In genomic region chr1:219445864-219446263, GRCh38 we compare ENCODE assay signal across 17 cellular contexts.
A peak's percentile ranks its signal among the peaks of the same experiment; 100 is the strongest.
DNase-seq lines count a peak whose midpoint lies in the region; ATAC-seq, FAIRE-seq and TF ChIP-seq lines count a peak whose summit lies in the region.
"Had no signal": no experiment of that assay in that cellular context is flagged by ENCODE, and none has a peak within 500 bp of the region (broad histone marks: within the 10 kb centered on the region; RNA-seq: fewer than 3 reads in every experiment).

No MANE protein-coding gene starts in this region.

- H3K9me3 Mint-ChIP-seq in GM23338: no peaks in the 10 kb centered on the region
- no peaks in the 10 kb centered on the region for H3K9me3 Mint-ChIP-seq in WTC11
- H3K9me3 Mint-ChIP-seq: CD4-positive, alpha-beta T cell; H9 had no signal

- H4K20me1 ChIP-seq in GM23338 (replicated peaks; ENCODE audit: insufficient read depth): no peaks in the 10 kb centered on the region
- H4K20me1 ChIP-seq in osteoblast (ENCODE audit: insufficient read depth, low read length): no peaks in the 10 kb centered on the region

- H3K4me2 ChIP-seq in GM23338: no peak overlapping the region
- H3K4me2 ChIP-seq in osteoblast (ENCODE audit: insufficient read depth, low read length): no peak overlapping the region

- ATAC-seq in GM23338 (no peak), WTC11 (no peak), HG03460 (IDR thresholded peaks at IDR 0.05; ENCODE audit: unreplicated experiment) (no peak), GM21619 (IDR thresholded peaks at IDR 0.05; ENCODE audit: unreplicated experiment) (no peak)

- H3K27ac Mint-ChIP-seq in GM23338 (no peak overlapping the region), WTC11 (peak overlapping the region; percentile 85; the same call in 1 of the 2 replicates)
- H3K27ac Mint-ChIP-seq: B cell; CD4-positive, alpha-beta T cell; H9 had no signal

- H3K9me3 ChIP-seq in osteoblast (ENCODE audit: low read depth, low read length): no peaks in the 10 kb centered on the region

- no peak for TF ChIP-seq POLR2A in GM12891 (IDR thresholded peaks at IDR 0.05; ENCODE audit: low read depth, low read length)

- FAIRE-seq in GM12891 (lab: Jason Lieb, UNC): no peak
- FAIRE-seq: A204.1 had no signal

- peak overlapping the region; percentile 47; the same call in 1 of the 2 replicates for H2AFZ ChIP-seq in GM23338
- peak overlapping the region; percentile 78 for H2AFZ ChIP-seq in osteoblast (ENCODE audit: low read length)

- H3K4me3 ChIP-seq in GM23338 (no peak overlapping the region), osteoblast (ENCODE audit: insufficient read depth, low read length) (no peak overlapping the region)

- 0 out of 2 replicates have a peak, but pooled peaks cover 4% of the 10 kb centered on the region for H3K9me2 ChIP-seq in GM23338 (ENCODE audit: insufficient read depth)

- H3K27me3 ChIP-seq in GM23338 (ENCODE audit: insufficient read depth): no peaks in the 10 kb centered on the region
- H3K27me3 ChIP-seq in osteoblast (ENCODE audit: insufficient read depth, low read length): no peaks in the 10 kb centered on the region

- H3K4me1 ChIP-seq in GM23338 (ENCODE audit: insufficient read depth): no peaks in the 10 kb centered on the region
- peaks cover 24% of the 10 kb centered on the region for H3K4me1 ChIP-seq in osteoblast (ENCODE audit: insufficient read depth, low read length)

- CTCF ChIA-PET in WTC11 (lab: Charles Lee): interaction anchor here (1.1 kb wide), 1 partner anchor 215 kb away, joined by 4 read pairs; no protein-coding TSS in a partner anchor

- no peaks in the 10 kb centered on the region for H3K27me3 Mint-ChIP-seq in GM23338 (ENCODE audit: insufficient read depth, low read depth, poor library complexity)
- no peaks in the 10 kb centered on the region for H3K27me3 Mint-ChIP-seq in WTC11 (ENCODE audit: low read depth)
- H3K27me3 Mint-ChIP-seq: B cell; CD4-positive, alpha-beta T cell had no signal

- TF ChIP-seq CTCF in GM23338 (conservative IDR thresholded peaks at IDR 0.05; ENCODE audit: low read depth in 2 of 2): no peak
- no peak for TF ChIP-seq CTCF in WTC11 (IDR thresholded peaks at IDR 0.05)
- TF ChIP-seq CTCF in osteoblast (IDR thresholded peaks at IDR 0.05; ENCODE audit: extremely low read depth, low read depth, low read length): no peak

- no peaks in the 10 kb centered on the region for H3K36me3 ChIP-seq in GM23338 (ENCODE audit: insufficient read depth)
- no peaks in the 10 kb centered on the region for H3K36me3 ChIP-seq in osteoblast (ENCODE audit: insufficient read depth, low read length)

- POLR2A ChIA-PET in WTC11 (lab: Charles Lee): interaction anchor here (0.5 kb wide), 1 partner anchor 935 kb away, joined by 4 read pairs; no protein-coding TSS in a partner anchor

- H3K4me1 Mint-ChIP-seq in GM23338 (peaks cover 3% of the 10 kb centered on the region; the same call in 1 of the 3 replicates), WTC11 (peaks cover 10% of the 10 kb centered on the region)
- H3K4me1 Mint-ChIP-seq: B cell had no signal

- no peak for DNase-seq in GM12891 (ENCODE audit: insufficient read length, low spot score)
- DNase-seq in GM23338 (ENCODE audit: low spot score): no peak
- no peak for DNase-seq in WTC11 (ENCODE audit: low spot score)
- DNase-seq in osteoblast (ENCODE audit: insufficient read length, low spot score, missing footprints): no peak
- no peak for DNase-seq in kidney glomerular epithelial cell (lab: John Stamatoyannopoulos, UW)
- DNase-seq: C1 segment of cervical spinal cord; Calu3; CD4-positive, alpha-beta T cell; DMS 273 treated with DMSO at 0.1 percent for 48 hours; DMS79; GOT3; H9; IMR-90 had no signal

- no peaks in the 10 kb centered on the region for H3F3A ChIP-seq in GM23338 (replicated peaks; ENCODE audit: low read depth)

- no peaks in the 10 kb centered on the region for H3K36me3 Mint-ChIP-seq in GM23338 (ENCODE audit: low read depth)
- H3K36me3 Mint-ChIP-seq in WTC11: no peaks in the 10 kb centered on the region

- H3K79me2 ChIP-seq in GM23338 (replicated peaks; ENCODE audit: insufficient read depth): no peaks in the 10 kb centered on the region
- no peaks in the 10 kb centered on the region for H3K79me2 ChIP-seq in osteoblast (ENCODE audit: insufficient read depth, low read length)

- H3K4me3 Mint-ChIP-seq in GM23338 (no peak overlapping the region), WTC11 (no peak overlapping the region)
- H3K4me3 Mint-ChIP-seq: B cell; CD4-positive, alpha-beta T cell; H9 had no signal

- H3K27ac ChIP-seq in GM23338 (ENCODE audit: low read depth): no peak overlapping the region
- no peak overlapping the region for H3K27ac ChIP-seq in osteoblast (ENCODE audit: low read depth, low read length)

TF ChIP-seq in GM12891, 5 proteins besides CTCF, POLR2A, EP300 and RAD21:
- TF ChIP-seq PAX5 (IDR thresholded peaks at IDR 0.05; ENCODE audit: insufficient read depth, low read length, severe bottlenecking) (no peak), POLR2AphosphoS5 (IDR thresholded peaks at IDR 0.05; ENCODE audit: low read depth, low read length) (no peak), SPI1 (IDR thresholded peaks at IDR 0.05; ENCODE audit: low read depth, low read length) (0 out of 2 replicates have a peak, but pooled peaks have one; percentile 22), TAF1 (IDR thresholded peaks at IDR 0.05; ENCODE audit: low read depth, low read length) (no peak)
TF ChIP-seq in GM12891: peak in this region for 1.

TF ChIP-seq in GM23338, 12 proteins besides CTCF, POLR2A, EP300 and RAD21 (continues in another document):
- TF ChIP-seq ZNF114 (CRISPR knock-in tag; IDR thresholded peaks at IDR 0.05): no peak
- no peak for TF ChIP-seq ZNF331 (CRISPR knock-in tag; IDR thresholded peaks at IDR 0.05; ENCODE audit: low read depth)
- TF ChIP-seq EZH2phosphoT487 (IDR thresholded peaks at IDR 0.05; ENCODE audit: unreplicated experiment): no peak
- TF ChIP-seq REST (IDR thresholded peaks at IDR 0.05; ENCODE audit: unreplicated experiment): no peak

TF ChIP-seq in WTC11, 78 proteins besides CTCF, POLR2A, EP300 and RAD21 (continues in another document):
- no peak for TF ChIP-seq HMGA2 (CRISPR knock-in tag; IDR thresholded peaks at IDR 0.05)
- no peak for TF ChIP-seq ZNF317 (CRISPR knock-in tag; IDR thresholded peaks at IDR 0.05; ENCODE audit: borderline replicate concordance, low read depth)
- no peak for TF ChIP-seq USF1 (CRISPR knock-in tag; IDR thresholded peaks at IDR 0.05)
- TF ChIP-seq AFF4 (CRISPR knock-in tag; IDR thresholded peaks at IDR 0.05; ENCODE audit: borderline replicate concordance): no peak
- TF ChIP-seq KAT7 (CRISPR knock-in tag; IDR thresholded peaks at IDR 0.05; ENCODE audit: borderline replicate concordance): no peak
- no peak for TF ChIP-seq USF2 (CRISPR knock-in tag; IDR thresholded peaks at IDR 0.05)
- TF ChIP-seq FOXJ3 (CRISPR knock-in tag; IDR thresholded peaks at IDR 0.05; ENCODE audit: borderline replicate concordance): no peak
